In genomic region chr6:52303178-52303577, GRCh38 we compare ENCODE assay signal across 1 cellular context.
TF ChIP-seq lines count a peak whose summit lies in the region.

No MANE protein-coding gene starts in this region.

TF ChIP-seq in HepG2, 621 proteins besides CTCF, POLR2A, EP300 and RAD21 (continues in another document):
- TF ChIP-seq NCOA1 (CRISPR knock-in tag; IDR thresholded peaks at IDR 0.05) (no peak), SOX6 (IDR thresholded peaks at IDR 0.05) (no peak), SOX6 (CRISPR knock-in tag; IDR thresholded peaks at IDR 0.05) (0 out of 2 replicates have a peak, but pooled peaks have one; percentile 11), THRA (CRISPR knock-in tag; IDR thresholded peaks at IDR 0.05; ENCODE audit: borderline replicate concordance) (peak; percentile 22; the same call in 1 of the 2 replicates), ZKSCAN8 (CRISPR knock-in tag; IDR thresholded peaks at IDR 0.05; ENCODE audit: borderline replicate concordance) (0 out of 2 replicates have a peak, but pooled peaks have one; percentile 1), FOXP4 (CRISPR knock-in tag; IDR thresholded peaks at IDR 0.05) (no peak), ARID2 (CRISPR knock-in tag; IDR thresholded peaks at IDR 0.05; ENCODE audit: borderline replicate concordance) (no peak), MYC (CRISPR knock-in tag; IDR thresholded peaks at IDR 0.05; ENCODE audit: borderline replicate concordance) (peak; percentile 31; the same call in 1 of the 2 replicates), GATA4 (IDR thresholded peaks at IDR 0.05; ENCODE audit: borderline replicate concordance, low read depth) (no peak), E2F5 (CRISPR knock-in tag; conservative IDR thresholded peaks at IDR 0.05) (no peak), KDM2A (CRISPR knock-in tag; IDR thresholded peaks at IDR 0.05; ENCODE audit: borderline replicate concordance, low read depth) (no peak), CEBPG (CRISPR knock-in tag; IDR thresholded peaks at IDR 0.05) (0 out of 2 replicates have a peak, but pooled peaks have one; percentile 22), ZNF282 (IDR thresholded peaks at IDR 0.05; ENCODE audit: partially characterized antibody) (no peak), ESRRA (CRISPR knock-in tag; IDR thresholded peaks at IDR 0.05; ENCODE audit: low read depth) (no peak), ZNF12 (CRISPR knock-in tag; IDR thresholded peaks at IDR 0.05) (no peak), SALL1 (CRISPR knock-in tag; IDR thresholded peaks at IDR 0.05) (0 out of 2 replicates have a peak, but pooled peaks have one; percentile 33), MXD1 (CRISPR knock-in tag; IDR thresholded peaks at IDR 0.05) (no peak), ZBTB38 (CRISPR knock-in tag; IDR thresholded peaks at IDR 0.05) (0 out of 2 replicates have a peak, but pooled peaks have one; percentile 44), DZIP1 (CRISPR knock-in tag; IDR thresholded peaks at IDR 0.05) (no peak), KMT2A (CRISPR knock-in tag; IDR thresholded peaks at IDR 0.05) (0 out of 2 replicates have a peak, but pooled peaks have one; percentile 38), MBNL3 (CRISPR knock-in tag; conservative IDR thresholded peaks at IDR 0.05) (no peak), GLI4 (CRISPR knock-in tag; IDR thresholded peaks at IDR 0.05; ENCODE audit: borderline replicate concordance) (0 out of 2 replicates have a peak, but pooled peaks have one; percentile 67), ZKSCAN1 (IDR thresholded peaks at IDR 0.05; ENCODE audit: low read length) (no peak), ZNF567 (CRISPR knock-in tag; IDR thresholded peaks at IDR 0.05; ENCODE audit: borderline replicate concordance) (0 out of 2 replicates have a peak, but pooled peaks have one; percentile 31), ZNF468 (CRISPR knock-in tag; IDR thresholded peaks at IDR 0.05) (no peak), MAFK (conservative IDR thresholded peaks at IDR 0.05 in 1 of 2, IDR thresholded peaks at IDR 0.05 in 1 of 2; ENCODE audit: low read length in 2 of 2) (no peak), UBTF (CRISPR knock-in tag; IDR thresholded peaks at IDR 0.05) (0 out of 2 replicates have a peak, but pooled peaks have one; percentile 28), IRX3 (CRISPR knock-in tag; IDR thresholded peaks at IDR 0.05; ENCODE audit: borderline replicate concordance, low read depth) (no peak), SALL2 (CRISPR knock-in tag; IDR thresholded peaks at IDR 0.05) (no peak), DDIT3 (CRISPR knock-in tag; IDR thresholded peaks at IDR 0.05) (no peak), YY1 (IDR thresholded peaks at IDR 0.05; ENCODE audit: insufficient read depth, insufficient replicate concordance, low read depth, low read length) (no peak), ATF2 (CRISPR knock-in tag; IDR thresholded peaks at IDR 0.05) (no peak), NFIB (CRISPR knock-in tag; IDR thresholded peaks at IDR 0.05; ENCODE audit: borderline replicate concordance) (no peak), ZBTB25 (CRISPR knock-in tag; IDR thresholded peaks at IDR 0.05) (no peak), LCORL (IDR thresholded peaks at IDR 0.05) (no peak), LCORL (CRISPR knock-in tag; IDR thresholded peaks at IDR 0.05) (no peak), ZBTB14 (CRISPR knock-in tag; IDR thresholded peaks at IDR 0.05) (no peak), ZBTB1 (CRISPR knock-in tag; IDR thresholded peaks at IDR 0.05; ENCODE audit: borderline replicate concordance) (no peak), MAX (IDR thresholded peaks at IDR 0.05) (peak; percentile 75), ZMYM4 (CRISPR knock-in tag; IDR thresholded peaks at IDR 0.05) (peak; percentile 41; the same call in 1 of the 2 replicates), ZBTB37 (CRISPR knock-in tag; IDR thresholded peaks at IDR 0.05) (no peak), ZNF614 (CRISPR knock-in tag; IDR thresholded peaks at IDR 0.05; ENCODE audit: borderline replicate concordance) (0 out of 2 replicates have a peak, but pooled peaks have one; percentile 48)
